8 cellular contexts compared by ENCODE assay signal in the genomic region with DNA sequence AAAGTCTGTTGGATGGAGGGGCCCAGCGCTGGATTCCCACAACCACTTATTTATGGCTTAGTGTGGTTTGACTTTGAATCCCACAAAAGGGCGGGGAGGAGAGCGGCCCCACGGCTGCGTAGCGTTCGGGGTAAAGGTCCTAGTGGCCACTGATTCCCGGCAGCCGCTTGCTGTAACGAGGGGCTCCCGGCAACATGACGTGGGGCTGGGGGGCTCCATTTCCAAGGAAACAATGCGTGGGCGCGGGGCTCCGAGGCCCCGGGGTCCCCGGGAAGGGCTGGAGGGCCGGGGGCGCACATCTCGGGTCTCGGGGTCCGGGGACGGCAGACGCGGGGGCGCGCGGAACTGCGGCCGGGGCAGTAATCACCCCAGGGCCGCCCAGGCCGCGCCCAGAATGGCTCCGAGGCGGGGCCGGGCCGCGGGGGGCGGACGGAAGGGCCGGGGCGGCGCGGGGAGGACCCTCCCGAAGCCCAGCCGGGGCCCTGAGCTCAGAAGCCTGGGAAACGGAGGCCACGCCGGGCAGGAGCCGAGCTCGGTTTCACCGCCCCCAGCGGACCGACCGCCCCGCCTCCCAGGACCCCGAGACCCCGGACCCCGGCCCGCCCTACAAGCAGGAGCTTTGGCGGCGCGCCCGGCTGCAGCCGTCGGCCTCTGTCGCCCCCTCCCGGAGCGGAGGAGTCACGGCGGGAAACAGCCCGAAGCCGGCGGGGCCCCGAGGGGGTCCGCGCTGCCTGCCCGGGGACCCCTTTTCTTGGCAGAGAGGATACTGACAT. TPM values are rescaled to one million over a fixed set of nuclear protein-coding genes. Genes with fewer than 3 reads are reported as not detected.
DNase-seq lines count a peak whose midpoint lies in the region; ATAC-seq lines count a peak whose summit lies in the region.

No MANE protein-coding gene starts in this region.

- H3K36me3 ChIP-seq in BLaER1 treated with 17β-estradiol and CSF1 and Interleukin-3, amounts not matched to agents 10 nM and 100 nM: no peaks in the 10 kb centered on the region
- H3K36me3 ChIP-seq in esophagus (ENCODE audit: control insufficient read depth in 2 of 2, insufficient read depth in 2 of 2, low read length in 1 of 2) (no peaks in the 10 kb centered on the region), muscle layer of colon (ENCODE audit: insufficient read depth, low read length) (no peaks in the 10 kb centered on the region)

- H4K20me1 ChIP-seq in BLaER1 treated with 17β-estradiol and CSF1 and Interleukin-3, amounts not matched to agents 10 nM and 100 nM: no peaks in the 10 kb centered on the region

- no peaks in the 10 kb centered on the region for H3K9me3 ChIP-seq in BLaER1 treated with 17β-estradiol and CSF1 and Interleukin-3, amounts not matched to agents 10 nM and 100 nM (replicated peaks in 1 of 11)
- H3K9me3 ChIP-seq in esophagus (ENCODE audit: control insufficient read depth in 2 of 2, insufficient read depth in 1 of 2, low read depth in 1 of 2, low read length in 1 of 2) (no peaks in the 10 kb centered on the region), muscle layer of colon (ENCODE audit: low read length) (no peaks in the 10 kb centered on the region)

- H3K4me1 ChIP-seq in BLaER1 treated with 17β-estradiol and CSF1 and Interleukin-3, amounts not matched to agents 10 nM and 100 nM: peaks cover 40 to 62% (median 53%) of the 10 kb centered on the region in 10 experiments
- H3K4me1 ChIP-seq in esophagus (ENCODE audit: control insufficient read depth in 2 of 2, insufficient read depth in 2 of 2, low read length in 1 of 2) (peaks cover 0 to 9% of the 10 kb centered on the region in 2 donors), muscle layer of colon (ENCODE audit: insufficient read depth, low read length) (peaks cover 45% of the 10 kb centered on the region)

- peak overlapping the region; percentile 80 to 99 (median 97) for H3K4me2 ChIP-seq in BLaER1 treated with 17β-estradiol and CSF1 and Interleukin-3, amounts not matched to agents 10 nM and 100 nM

- H3K27ac ChIP-seq in BLaER1 treated with 17β-estradiol and CSF1 and Interleukin-3, amounts not matched to agents 10 nM and 100 nM: peak overlapping the region; percentile 89 to 98 (median 94)
- H3K27ac ChIP-seq in esophagus (ENCODE audit: low read depth in 2 of 2, low read length in 1 of 2): peak overlapping the region; percentile 81 to 87
- H3K27ac ChIP-seq in muscle layer of colon (ENCODE audit: low read depth, low read length): peak overlapping the region; percentile 92

- DNase-seq in NOMO-1 treated with dmso at 0.1 percent for 144 hours (lab: John Stamatoyannopoulos, UW; ENCODE audit: unreplicated experiment) (peak; percentile 28), activated T-cell treated with anti-CD3 and anti-CD28 coated beads for 48 hours (ENCODE audit: low read depth) (peak; percentile 76)
- DNase-seq in stimulated activated CD8-positive, alpha-beta memory T cell treated with anti-CD3 and anti-CD28 coated beads, Interleukin-7, amount 100 ng/mL, for 1 hour (ENCODE audit: low read depth in 2 of 2): peak; percentile 59 to 62

- H3K27me3 ChIP-seq in BLaER1 treated with 17β-estradiol and CSF1 and Interleukin-3, amounts not matched to agents 10 nM and 100 nM: peaks cover 0 to 10% (median 5%) of the 10 kb centered on the region in 11 experiments; a peak in 5 of 22 replicates
- no peaks in the 10 kb centered on the region for H3K27me3 ChIP-seq in esophagus (ENCODE audit: control insufficient read depth in 1 of 2, insufficient read depth in 2 of 2, low read length in 2 of 2)
- no peaks in the 10 kb centered on the region for H3K27me3 ChIP-seq in muscle layer of colon (ENCODE audit: control insufficient read depth in 1 of 2, insufficient read depth in 2 of 2, low read length in 2 of 2)

- WGBS in esophagus, 2 donors: 1% methylated on average over 62 to 79 of the region's 79 CpGs

- ATAC-seq in GM19035 (IDR thresholded peaks at IDR 0.05; ENCODE audit: unreplicated experiment) (peak; percentile 87), HG03280 (IDR thresholded peaks at IDR 0.05; ENCODE audit: unreplicated experiment) (peak; percentile 81)

- H3K4me3 ChIP-seq in BLaER1 treated with 17β-estradiol and CSF1 and Interleukin-3, amounts not matched to agents 10 nM and 100 nM: peak overlapping the region; percentile 66 to 88 (median 78)
- H3K4me3 ChIP-seq in esophagus (ENCODE audit: low read depth in 1 of 2, low read length in 2 of 2) (peak overlapping the region; percentile 60 to 66), muscle layer of colon (ENCODE audit: low read depth in 1 of 2, low read length in 2 of 2) (peak overlapping the region; percentile 61 to 70)

- H3K9ac ChIP-seq in BLaER1 treated with 17β-estradiol and CSF1 and Interleukin-3, amounts not matched to agents 10 nM and 100 nM: peak overlapping the region; percentile 90 to 98 (median 93)
- H3K9ac ChIP-seq in muscle layer of colon (ENCODE audit: low read length): peak overlapping the region; percentile 30

RNA-seq across cellular contexts. Expression of gene MLPH, which starts 11.9 kb away (rescaled TPM):
- 1 to 10 TPM; 3.4 to 4.4 TPM for polyA plus RNA-seq in esophagus

Comparison
In these comparisons a context has a peak if more than half of its experiments do, and no peak if none do; other contexts are left out.
1. Peak in every context shown above with its lines: DNase-seq, ATAC-seq, H3K4me3 ChIP-seq and H3K27ac ChIP-seq.